ENCODE assay signal across 21 cellular contexts in genomic region chr13:95044452-95045205, GRCh38.
DNase-seq lines count a peak whose midpoint lies in the region; ATAC-seq, FAIRE-seq and TF ChIP-seq lines count a peak whose summit lies in the region.
"Had no signal": no experiment of that assay in that cellular context is flagged by ENCODE, and none has a peak within 500 bp of the region (broad histone marks: within the 10 kb centered on the region; RNA-seq: fewer than 3 reads in every experiment).

No MANE protein-coding gene starts in this region.

- TF ChIP-seq POLR2A in HepG2 (IDR thresholded peaks at IDR 0.05; ENCODE audit: insufficient read depth in 1 of 2, low read depth in 2 of 2, low read length in 2 of 2): no peak
- TF ChIP-seq POLR2A in right lobe of liver (IDR thresholded peaks at IDR 0.05): no peak

- no peak overlapping the region for H3K27ac Mint-ChIP-seq in activated T-helper 17 cell treated with anti-CD3 and anti-CD28 coated beads, Interleukin-2, amount 50 U/mL, for 72 hours
- H3K27ac Mint-ChIP-seq: CD4-positive, alpha-beta T cell; H9; IgD-negative memory B cell had no signal

- CTCF ChIA-PET in HepG2 (lab: Yijun Ruan, JAX; ENCODE audit: low intra/inter-chr PET ratio, low total read pairs): no interaction called here
- CTCF ChIA-PET in GM10248 (lab: Yijun Ruan, JAX): interaction anchor here (1.2 kb wide), 1 partner anchor 61 kb away, joined by 4 read pairs; no protein-coding TSS in a partner anchor

- no peaks in the 10 kb centered on the region for H3K27me3 ChIP-seq in HepG2 (ENCODE audit: control insufficient read depth in 1 of 2, insufficient read depth in 2 of 2, low read length in 2 of 2)
- no peaks in the 10 kb centered on the region for H3K27me3 ChIP-seq in right lobe of liver
- H3K27me3 ChIP-seq in SJCRH30: no peaks in the 10 kb centered on the region

- DNase-seq in HepG2 (ENCODE audit: low spot score): peak; percentile 69
- DNase-seq in right lobe of liver: no peak
- DNase-seq in LNCaP clone FGC (ENCODE audit: low read depth): peak; percentile 46
- no peak for DNase-seq in NCI-H774 (lab: John Stamatoyannopoulos, UW)
- DNase-seq in H4 (ENCODE audit: low spot score): no peak
- DNase-seq in SJCRH30: no peak
- DNase-seq in GM10248 (ENCODE audit: extremely low spot score): no peak
- DNase-seq: AML-193; CD4-positive, alpha-beta T cell; DMS79 treated with DMSO at 0.1 percent for 48 hours; GF-D8; GOT3; H9; KBM-7 had no signal

- H3K4me1 Mint-ChIP-seq in activated T-helper 17 cell treated with anti-CD3 and anti-CD28 coated beads, Interleukin-2, amount 50 U/mL, for 72 hours: no peaks in the 10 kb centered on the region
- H3K4me1 Mint-ChIP-seq: IgD-negative memory B cell had no signal

- 22% methylated on average over 4 of the region's 4 CpGs for WGBS in HepG2 (ENCODE audit: low lambda C conversion rate)
- 49% methylated on average over 4 of the region's 4 CpGs for WGBS in right lobe of liver (ENCODE audit: insufficient coverage, low coverage, low lambda C conversion rate, missing lambda C conversion rate)

- POLR2A ChIA-PET in HepG2 (lab: Yijun Ruan, JAX): no interaction called here
- POLR2A ChIA-PET in GM10248 (lab: Yijun Ruan, JAX): no interaction called here

- no peaks in the 10 kb centered on the region for H4K20me1 ChIP-seq in HepG2 (ENCODE audit: insufficient read depth, low read length)

- TF ChIP-seq EP300 in HepG2 (IDR thresholded peaks at IDR 0.05; ENCODE audit: low read depth in 2 of 2, low read length in 2 of 2): peak in 1 of 2 experiments; percentile 70; a peak in 2 of 4 replicates
- TF ChIP-seq EP300 in HepG2 (CRISPR knock-in tag; IDR thresholded peaks at IDR 0.05; ENCODE audit: borderline replicate concordance): no peak

- no peak overlapping the region for H3K4me3 ChIP-seq in HepG2 (replicated peaks in 1 of 3; ENCODE audit: insufficient read depth in 1 of 3, low read depth in 2 of 3, low read length in 3 of 3)
- no peak overlapping the region for H3K4me3 ChIP-seq in right lobe of liver
- no peak overlapping the region for H3K4me3 ChIP-seq in LNCaP clone FGC (ENCODE audit: low read depth, low read length)
- H3K4me3 ChIP-seq in SJCRH30: no peak overlapping the region
- H3K4me3 ChIP-seq: GM12878 had no signal

- H3K27ac ChIP-seq in HepG2 (ENCODE audit: extremely low read length, insufficient read depth, low read length) (no peak overlapping the region), right lobe of liver (no peak overlapping the region), SJCRH30 (no peak overlapping the region)
- H3K27ac ChIP-seq: C4-2B, HL-60 had no signal

- TF ChIP-seq RAD21 in HepG2 (CRISPR knock-in tag; IDR thresholded peaks at IDR 0.05): no peak

- H3K4me1 ChIP-seq in HepG2 (ENCODE audit: insufficient read depth, low read length) (peaks cover 15% of the 10 kb centered on the region), right lobe of liver (no peaks in the 10 kb centered on the region), SJCRH30 (no peaks in the 10 kb centered on the region)

- no peaks in the 10 kb centered on the region for H3K9me3 Mint-ChIP-seq in activated T-helper 17 cell treated with anti-CD3 and anti-CD28 coated beads, Interleukin-2, amount 50 U/mL, for 72 hours
- H3K9me3 Mint-ChIP-seq: CD4-positive, alpha-beta T cell; H9 had no signal

- no peak overlapping the region for H3K4me3 Mint-ChIP-seq in activated T-helper 17 cell treated with anti-CD3 and anti-CD28 coated beads, Interleukin-2, amount 50 U/mL, for 72 hours
- H3K4me3 Mint-ChIP-seq: CD4-positive, alpha-beta T cell; H9; IgD-negative memory B cell had no signal

- H3K79me2 ChIP-seq in HepG2 (ENCODE audit: insufficient read depth, low read length): no peaks in the 10 kb centered on the region

- no TSS peak for BruUV-seq in HepG2 (replicated peaks; lab: Mats Ljungman, UMichigan)

- ATAC-seq in HepG2 (peak; percentile 69), right lobe of liver (no peak)
- ATAC-seq in activated T-helper 17 cell treated with anti-CD3 and anti-CD28 coated beads, Interleukin-2, amount 50 U/mL, for 72 hours (replicated peaks): peak; percentile 52
- ATAC-seq: GM12878 had no signal

- FAIRE-seq in HepG2 (lab: Jason Lieb, UNC): peak; percentile 8
- FAIRE-seq: D721Med, GM12878 had no signal

- H3K36me3 Mint-ChIP-seq in activated T-helper 17 cell treated with anti-CD3 and anti-CD28 coated beads, Interleukin-2, amount 50 U/mL, for 72 hours (ENCODE audit: low read depth): peaks cover 52% of the 10 kb centered on the region

- H3K9ac ChIP-seq in HepG2 (ENCODE audit: insufficient read depth, low read depth, low read length): no peak overlapping the region

- H2AFZ ChIP-seq in HepG2 (ENCODE audit: low read length): no peak overlapping the region

- H3K36me3 ChIP-seq in HepG2 (replicated peaks in 1 of 2; ENCODE audit: control insufficient read depth in 1 of 2, insufficient read depth in 2 of 2, low read length in 2 of 2) (no peaks in the 10 kb centered on the region), right lobe of liver (no peaks in the 10 kb centered on the region), SJCRH30 (no peaks in the 10 kb centered on the region; the same call in 1 of the 2 replicates)

- H3K9me3 ChIP-seq in HepG2 (ENCODE audit: low read length) (no peaks in the 10 kb centered on the region), right lobe of liver (no peaks in the 10 kb centered on the region), SJCRH30 (replicated peaks) (no peaks in the 10 kb centered on the region)
- H3K9me3 ChIP-seq: Caco-2 had no signal

- intact Hi-C loops in HepG2 (cut with micrococcal nuclease; ENCODE audit: unreplicated experiment) (loop anchor here (5.0 kb wide), 1 partner anchor 38 kb away; no protein-coding TSS in a partner anchor), right lobe of liver (cut with DNase I) (no loop called here)

- in situ Hi-C loops in HepG2 (cut with HindIII; ENCODE audit: extremely low pct_ligation_motif_present, low pct_unique_long_range_greater_than_20kb): no loop called here

- H3K27me3 Mint-ChIP-seq in activated T-helper 17 cell treated with anti-CD3 and anti-CD28 coated beads, Interleukin-2, amount 50 U/mL, for 72 hours: no peaks in the 10 kb centered on the region
- H3K27me3 Mint-ChIP-seq: CD4-positive, alpha-beta T cell; IgD-negative memory B cell had no signal

- no peak for TF ChIP-seq CTCF in HepG2 (CRISPR knock-in tag; IDR thresholded peaks at IDR 0.05)
- no peak for TF ChIP-seq CTCF in right lobe of liver (IDR thresholded peaks at IDR 0.05)
- TF ChIP-seq CTCF in LNCaP clone FGC (IDR thresholded peaks at IDR 0.05; ENCODE audit: control insufficient read depth, extremely low read depth, insufficient read depth): no peak
- TF ChIP-seq CTCF in GM10248 (IDR thresholded peaks at IDR 0.05; ENCODE audit: control extremely low read depth, extremely low read depth, low read depth, missing control alignments): no peak

- peak overlapping the region; percentile 46 for H3K4me2 ChIP-seq in HepG2 (ENCODE audit: low read depth, low read length)

TF ChIP-seq in HepG2, 621 proteins besides CTCF, POLR2A, EP300 and RAD21 (continues in another document):
- TF ChIP-seq ZFP37 (CRISPR knock-in tag; IDR thresholded peaks at IDR 0.05; ENCODE audit: borderline replicate concordance) (no peak), MTF1 (CRISPR knock-in tag; IDR thresholded peaks at IDR 0.05) (no peak), ZNF264 (CRISPR knock-in tag; IDR thresholded peaks at IDR 0.05) (no peak), TRIM24 (CRISPR knock-in tag; IDR thresholded peaks at IDR 0.05) (no peak), NFAT5 (CRISPR knock-in tag; IDR thresholded peaks at IDR 0.05) (no peak), ZNF232 (CRISPR knock-in tag; IDR thresholded peaks at IDR 0.05; ENCODE audit: borderline replicate concordance) (no peak), ETV6 (CRISPR knock-in tag; conservative IDR thresholded peaks at IDR 0.05) (no peak), FOXJ3 (CRISPR knock-in tag; IDR thresholded peaks at IDR 0.05; ENCODE audit: borderline replicate concordance) (peak; percentile 55; the same call in 1 of the 2 replicates), KAT2B (IDR thresholded peaks at IDR 0.05; ENCODE audit: borderline replicate concordance, low read depth, low read length) (no peak), ZNF7 (CRISPR knock-in tag; IDR thresholded peaks at IDR 0.05) (no peak), ZNF230 (CRISPR knock-in tag; IDR thresholded peaks at IDR 0.05) (no peak), XBP1 (CRISPR knock-in tag; IDR thresholded peaks at IDR 0.05) (no peak)

Comparison
In these comparisons a context has a peak if more than half of its experiments do, and no peak if none do; other contexts are left out.
1. ATAC-seq: peak in HepG2 (single experiment) and activated T-helper 17 cell treated with anti-CD3 and anti-CD28 coated beads, Interleukin-2, amount 50 U/mL, for 72 hours (single experiment); none in right lobe of liver (0 of 4).
2. DNase-seq: peak in HepG2 (single experiment) and LNCaP clone FGC (single experiment); none in right lobe of liver (0 of 3), NCI-H774 (single experiment), H4 (single experiment), SJCRH30 (0 of 2) and GM10248 (single experiment).